ENCODE assay signal across 1 cellular context in the genomic region with DNA sequence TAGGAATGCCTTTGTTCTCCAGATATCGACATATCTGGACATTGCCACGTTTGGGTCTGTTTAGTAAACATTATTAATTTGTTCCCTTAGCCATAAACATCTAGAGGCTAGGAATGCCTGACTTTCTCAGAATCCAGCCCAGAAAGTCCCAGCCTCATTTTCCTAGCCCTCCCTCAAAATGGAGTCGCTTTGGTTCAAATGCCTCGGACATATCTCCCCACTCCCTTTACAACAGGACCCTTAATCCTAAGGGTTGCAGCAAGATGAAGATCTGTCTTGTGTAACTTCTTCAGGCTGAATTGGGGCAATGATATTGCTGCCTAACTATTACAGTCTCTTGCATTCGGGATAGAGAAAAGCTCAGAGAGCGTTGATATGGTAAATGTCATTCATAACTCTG.
TF ChIP-seq lines count a peak whose summit lies in the region.

No MANE protein-coding gene starts in this region.

TF ChIP-seq in K562, 482 proteins besides CTCF, POLR2A, EP300 and RAD21 (continued from another document and continues in another):
- TF ChIP-seq HOXB6 (CRISPR knock-in tag; IDR thresholded peaks at IDR 0.05; ENCODE audit: borderline replicate concordance) (0 out of 2 replicates have a peak, but pooled peaks have one; percentile 18), CCNT2 (IDR thresholded peaks at IDR 0.05; ENCODE audit: borderline replicate concordance, extremely low read depth, insufficient read length, low read depth, low read length) (no peak), POLR2AphosphoS5 (IDR thresholded peaks at IDR 0.05; ENCODE audit: control insufficient read depth, insufficient read depth, low read depth, low read length) (no peak), TRIM24 (IDR thresholded peaks at IDR 0.05) (no peak), KDM1A (IDR thresholded peaks at IDR 0.05) (no peak), SIN3A (IDR thresholded peaks at IDR 0.05; ENCODE audit: borderline replicate concordance in 2 of 2, control insufficient read depth in 1 of 2, low read depth in 2 of 2, low read length in 2 of 2) (no peak), GABPB2 (CRISPR knock-in tag; conservative IDR thresholded peaks at IDR 0.05) (0 out of 2 replicates have a peak, but pooled peaks have one; percentile 63), SP1 (CRISPR knock-in tag; IDR thresholded peaks at IDR 0.05) (no peak), HEY1 (CRISPR knock-in tag; IDR thresholded peaks at IDR 0.05; ENCODE audit: borderline replicate concordance) (0 out of 2 replicates have a peak, but pooled peaks have one; percentile 36), SIX5 (IDR thresholded peaks at IDR 0.05; ENCODE audit: borderline replicate concordance in 1 of 2, insufficient read depth in 1 of 2, low read depth in 1 of 2, low read length in 2 of 2) (no peak), MCM2 (IDR thresholded peaks at IDR 0.05; ENCODE audit: low read depth) (no peak), RFX5 (IDR thresholded peaks at IDR 0.05; ENCODE audit: low read depth, low read length) (no peak), ZKSCAN8 (CRISPR knock-in tag; IDR thresholded peaks at IDR 0.05) (peak; percentile 89), TGIF2 (CRISPR knock-in tag; IDR thresholded peaks at IDR 0.05) (no peak), MAFK (IDR thresholded peaks at IDR 0.05; ENCODE audit: low read length) (no peak), NR2C2 (CRISPR knock-in tag; IDR thresholded peaks at IDR 0.05) (no peak), NR2C2 (tag; IDR thresholded peaks at IDR 0.05) (peak; percentile 52; the same call in 1 of the 2 replicates), CBX5 (IDR thresholded peaks at IDR 0.05; ENCODE audit: borderline replicate concordance, low read depth) (no peak), XRCC3 (IDR thresholded peaks at IDR 0.05) (no peak), ZNF764 (CRISPR knock-in tag; IDR thresholded peaks at IDR 0.05; ENCODE audit: low read depth) (no peak), PURB (CRISPR knock-in tag; IDR thresholded peaks at IDR 0.05; ENCODE audit: low read depth) (no peak), GABPB1 (CRISPR knock-in tag; IDR thresholded peaks at IDR 0.05) (no peak), HNRNPK (IDR thresholded peaks at IDR 0.05; ENCODE audit: low read depth, low read length, poor library complexity, severe bottlenecking) (no peak), ZNF146 (CRISPR knock-in tag; IDR thresholded peaks at IDR 0.05; ENCODE audit: unreplicated experiment) (no peak), ZNF175 (CRISPR knock-in tag; IDR thresholded peaks at IDR 0.05; ENCODE audit: low read depth) (peak; percentile 99), NELFE (IDR thresholded peaks at IDR 0.05; ENCODE audit: insufficient read depth, insufficient read length) (no peak), NR2C1 (IDR thresholded peaks at IDR 0.05) (no peak), NR2C1 (tag; IDR thresholded peaks at IDR 0.05) (peak; percentile 55; the same call in 1 of the 2 replicates), ZFP36 (IDR thresholded peaks at IDR 0.05; ENCODE audit: low read depth, low read length, partially characterized antibody) (no peak), MAFF (IDR thresholded peaks at IDR 0.05; ENCODE audit: low read length) (no peak), KAT2B (IDR thresholded peaks at IDR 0.05; ENCODE audit: low read depth, low read length) (no peak)
- TF ChIP-seq, protein P1, sequence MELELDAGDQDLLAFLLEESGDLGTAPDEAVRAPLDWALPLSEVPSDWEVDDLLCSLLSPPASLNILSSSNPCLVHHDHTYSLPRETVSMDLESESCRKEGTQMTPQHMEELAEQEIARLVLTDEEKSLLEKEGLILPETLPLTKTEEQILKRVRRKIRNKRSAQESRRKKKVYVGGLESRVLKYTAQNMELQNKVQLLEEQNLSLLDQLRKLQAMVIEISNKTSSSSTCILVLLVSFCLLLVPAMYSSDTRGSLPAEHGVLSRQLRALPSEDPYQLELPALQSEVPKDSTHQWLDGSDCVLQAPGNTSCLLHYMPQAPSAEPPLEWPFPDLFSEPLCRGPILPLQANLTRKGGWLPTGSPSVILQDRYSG (tag; conservative IDR thresholded peaks at IDR 0.05; ENCODE audit: low read depth) = peak; percentile 89
- TF ChIP-seq, protein P2, sequence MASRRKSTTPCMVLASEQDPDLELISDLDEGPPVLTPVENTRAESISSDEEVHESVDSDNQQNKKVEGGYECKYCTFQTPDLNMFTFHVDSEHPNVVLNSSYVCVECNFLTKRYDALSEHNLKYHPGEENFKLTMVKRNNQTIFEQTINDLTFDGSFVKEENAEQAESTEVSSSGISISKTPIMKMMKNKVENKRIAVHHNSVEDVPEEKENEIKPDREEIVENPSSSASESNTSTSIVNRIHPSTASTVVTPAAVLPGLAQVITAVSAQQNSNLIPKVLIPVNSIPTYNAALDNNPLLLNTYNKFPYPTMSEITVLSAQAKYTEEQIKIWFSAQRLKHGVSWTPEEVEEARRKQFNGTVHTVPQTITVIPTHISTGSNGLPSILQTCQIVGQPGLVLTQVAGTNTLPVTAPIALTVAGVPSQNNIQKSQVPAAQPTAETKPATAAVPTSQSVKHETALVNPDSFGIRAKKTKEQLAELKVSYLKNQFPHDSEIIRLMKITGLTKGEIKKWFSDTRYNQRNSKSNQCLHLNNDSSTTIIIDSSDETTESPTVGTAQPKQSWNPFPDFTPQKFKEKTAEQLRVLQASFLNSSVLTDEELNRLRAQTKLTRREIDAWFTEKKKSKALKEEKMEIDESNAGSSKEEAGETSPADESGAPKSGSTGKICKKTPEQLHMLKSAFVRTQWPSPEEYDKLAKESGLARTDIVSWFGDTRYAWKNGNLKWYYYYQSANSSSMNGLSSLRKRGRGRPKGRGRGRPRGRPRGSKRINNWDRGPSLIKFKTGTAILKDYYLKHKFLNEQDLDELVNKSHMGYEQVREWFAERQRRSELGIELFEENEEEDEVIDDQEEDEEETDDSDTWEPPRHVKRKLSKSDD (conservative IDR thresholded peaks at IDR 0.05; ENCODE audit: low read length) = no peak
- TF ChIP-seq, protein P3, sequence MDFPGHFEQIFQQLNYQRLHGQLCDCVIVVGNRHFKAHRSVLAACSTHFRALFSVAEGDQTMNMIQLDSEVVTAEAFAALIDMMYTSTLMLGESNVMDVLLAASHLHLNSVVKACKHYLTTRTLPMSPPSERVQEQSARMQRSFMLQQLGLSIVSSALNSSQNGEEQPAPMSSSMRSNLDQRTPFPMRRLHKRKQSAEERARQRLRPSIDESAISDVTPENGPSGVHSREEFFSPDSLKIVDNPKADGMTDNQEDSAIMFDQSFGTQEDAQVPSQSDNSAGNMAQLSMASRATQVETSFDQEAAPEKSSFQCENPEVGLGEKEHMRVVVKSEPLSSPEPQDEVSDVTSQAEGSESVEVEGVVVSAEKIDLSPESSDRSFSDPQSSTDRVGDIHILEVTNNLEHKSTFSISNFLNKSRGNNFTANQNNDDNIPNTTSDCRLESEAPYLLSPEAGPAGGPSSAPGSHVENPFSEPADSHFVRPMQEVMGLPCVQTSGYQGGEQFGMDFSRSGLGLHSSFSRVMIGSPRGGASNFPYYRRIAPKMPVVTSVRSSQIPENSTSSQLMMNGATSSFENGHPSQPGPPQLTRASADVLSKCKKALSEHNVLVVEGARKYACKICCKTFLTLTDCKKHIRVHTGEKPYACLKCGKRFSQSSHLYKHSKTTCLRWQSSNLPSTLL (IDR thresholded peaks at IDR 0.05) = no peak
- TF ChIP-seq, protein P4, sequence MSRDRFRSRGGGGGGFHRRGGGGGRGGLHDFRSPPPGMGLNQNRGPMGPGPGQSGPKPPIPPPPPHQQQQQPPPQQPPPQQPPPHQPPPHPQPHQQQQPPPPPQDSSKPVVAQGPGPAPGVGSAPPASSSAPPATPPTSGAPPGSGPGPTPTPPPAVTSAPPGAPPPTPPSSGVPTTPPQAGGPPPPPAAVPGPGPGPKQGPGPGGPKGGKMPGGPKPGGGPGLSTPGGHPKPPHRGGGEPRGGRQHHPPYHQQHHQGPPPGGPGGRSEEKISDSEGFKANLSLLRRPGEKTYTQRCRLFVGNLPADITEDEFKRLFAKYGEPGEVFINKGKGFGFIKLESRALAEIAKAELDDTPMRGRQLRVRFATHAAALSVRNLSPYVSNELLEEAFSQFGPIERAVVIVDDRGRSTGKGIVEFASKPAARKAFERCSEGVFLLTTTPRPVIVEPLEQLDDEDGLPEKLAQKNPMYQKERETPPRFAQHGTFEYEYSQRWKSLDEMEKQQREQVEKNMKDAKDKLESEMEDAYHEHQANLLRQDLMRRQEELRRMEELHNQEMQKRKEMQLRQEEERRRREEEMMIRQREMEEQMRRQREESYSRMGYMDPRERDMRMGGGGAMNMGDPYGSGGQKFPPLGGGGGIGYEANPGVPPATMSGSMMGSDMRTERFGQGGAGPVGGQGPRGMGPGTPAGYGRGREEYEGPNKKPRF (IDR thresholded peaks at IDR 0.05; ENCODE audit: low read depth, low read length) = no peak
- TF ChIP-seq, protein P5, sequence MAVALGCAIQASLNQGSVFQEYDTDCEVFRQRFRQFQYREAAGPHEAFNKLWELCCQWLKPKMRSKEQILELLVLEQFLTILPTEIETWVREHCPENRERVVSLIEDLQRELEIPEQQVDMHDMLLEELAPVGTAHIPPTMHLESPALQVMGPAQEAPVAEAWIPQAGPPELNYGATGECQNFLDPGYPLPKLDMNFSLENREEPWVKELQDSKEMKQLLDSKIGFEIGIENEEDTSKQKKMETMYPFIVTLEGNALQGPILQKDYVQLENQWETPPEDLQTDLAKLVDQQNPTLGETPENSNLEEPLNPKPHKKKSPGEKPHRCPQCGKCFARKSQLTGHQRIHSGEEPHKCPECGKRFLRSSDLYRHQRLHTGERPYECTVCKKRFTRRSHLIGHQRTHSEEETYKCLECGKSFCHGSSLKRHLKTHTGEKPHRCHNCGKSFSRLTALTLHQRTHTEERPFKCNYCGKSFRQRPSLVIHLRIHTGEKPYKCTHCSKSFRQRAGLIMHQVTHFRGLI (CRISPR knock-in tag; IDR thresholded peaks at IDR 0.05) = peak; percentile 94
- TF ChIP-seq, protein P6, sequence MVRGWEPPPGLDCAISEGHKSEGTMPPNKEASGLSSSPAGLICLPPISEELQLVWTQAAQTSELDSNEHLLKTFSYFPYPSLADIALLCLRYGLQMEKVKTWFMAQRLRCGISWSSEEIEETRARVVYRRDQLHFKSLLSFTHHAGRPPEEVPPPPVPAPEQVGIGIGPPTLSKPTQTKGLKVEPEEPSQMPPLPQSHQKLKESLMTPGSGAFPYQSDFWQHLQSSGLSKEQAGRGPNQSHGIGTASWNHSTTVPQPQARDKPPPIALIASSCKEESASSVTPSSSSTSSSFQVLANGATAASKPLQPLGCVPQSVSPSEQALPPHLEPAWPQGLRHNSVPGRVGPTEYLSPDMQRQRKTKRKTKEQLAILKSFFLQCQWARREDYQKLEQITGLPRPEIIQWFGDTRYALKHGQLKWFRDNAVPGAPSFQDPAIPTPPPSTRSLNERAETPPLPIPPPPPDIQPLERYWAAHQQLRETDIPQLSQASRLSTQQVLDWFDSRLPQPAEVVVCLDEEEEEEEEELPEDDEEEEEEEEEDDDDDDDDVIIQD (CRISPR knock-in tag; IDR thresholded peaks at IDR 0.05) = peak; percentile 87; the same call in 1 of the 2 replicates
- TF ChIP-seq, protein P7, sequence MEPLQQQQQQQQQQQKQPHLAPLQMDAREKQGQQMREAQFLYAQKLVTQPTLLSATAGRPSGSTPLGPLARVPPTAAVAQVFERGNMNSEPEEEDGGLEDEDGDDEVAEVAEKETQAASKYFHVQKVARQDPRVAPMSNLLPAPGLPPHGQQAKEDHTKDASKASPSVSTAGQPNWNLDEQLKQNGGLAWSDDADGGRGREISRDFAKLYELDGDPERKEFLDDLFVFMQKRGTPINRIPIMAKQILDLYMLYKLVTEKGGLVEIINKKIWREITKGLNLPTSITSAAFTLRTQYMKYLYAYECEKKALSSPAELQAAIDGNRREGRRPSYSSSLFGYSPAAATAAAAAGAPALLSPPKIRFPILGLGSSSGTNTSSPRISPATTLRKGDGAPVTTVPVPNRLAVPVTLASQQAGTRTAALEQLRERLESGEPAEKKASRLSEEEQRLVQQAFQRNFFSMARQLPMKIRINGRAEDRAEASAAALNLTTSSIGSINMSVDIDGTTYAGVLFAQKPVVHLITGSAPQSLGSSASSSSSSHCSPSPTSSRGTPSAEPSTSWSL (CRISPR knock-in tag; IDR thresholded peaks at IDR 0.05; ENCODE audit: borderline replicate concordance) = peak; percentile 41; the same call in 1 of the 2 replicates
- TF ChIP-seq, protein P8, sequence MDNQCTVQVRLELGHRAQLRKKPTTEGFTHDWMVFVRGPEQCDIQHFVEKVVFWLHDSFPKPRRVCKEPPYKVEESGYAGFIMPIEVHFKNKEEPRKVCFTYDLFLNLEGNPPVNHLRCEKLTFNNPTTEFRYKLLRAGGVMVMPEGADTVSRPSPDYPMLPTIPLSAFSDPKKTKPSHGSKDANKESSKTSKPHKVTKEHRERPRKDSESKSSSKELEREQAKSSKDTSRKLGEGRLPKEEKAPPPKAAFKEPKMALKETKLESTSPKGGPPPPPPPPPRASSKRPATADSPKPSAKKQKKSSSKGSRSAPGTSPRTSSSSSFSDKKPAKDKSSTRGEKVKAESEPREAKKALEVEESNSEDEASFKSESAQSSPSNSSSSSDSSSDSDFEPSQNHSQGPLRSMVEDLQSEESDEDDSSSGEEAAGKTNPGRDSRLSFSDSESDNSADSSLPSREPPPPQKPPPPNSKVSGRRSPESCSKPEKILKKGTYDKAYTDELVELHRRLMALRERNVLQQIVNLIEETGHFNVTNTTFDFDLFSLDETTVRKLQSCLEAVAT (IDR thresholded peaks at IDR 0.05) = no peak
- TF ChIP-seq, protein P9, sequence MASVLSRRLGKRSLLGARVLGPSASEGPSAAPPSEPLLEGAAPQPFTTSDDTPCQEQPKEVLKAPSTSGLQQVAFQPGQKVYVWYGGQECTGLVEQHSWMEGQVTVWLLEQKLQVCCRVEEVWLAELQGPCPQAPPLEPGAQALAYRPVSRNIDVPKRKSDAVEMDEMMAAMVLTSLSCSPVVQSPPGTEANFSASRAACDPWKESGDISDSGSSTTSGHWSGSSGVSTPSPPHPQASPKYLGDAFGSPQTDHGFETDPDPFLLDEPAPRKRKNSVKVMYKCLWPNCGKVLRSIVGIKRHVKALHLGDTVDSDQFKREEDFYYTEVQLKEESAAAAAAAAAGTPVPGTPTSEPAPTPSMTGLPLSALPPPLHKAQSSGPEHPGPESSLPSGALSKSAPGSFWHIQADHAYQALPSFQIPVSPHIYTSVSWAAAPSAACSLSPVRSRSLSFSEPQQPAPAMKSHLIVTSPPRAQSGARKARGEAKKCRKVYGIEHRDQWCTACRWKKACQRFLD (CRISPR knock-in tag; IDR thresholded peaks at IDR 0.05) = peak; percentile 96; the same call in 1 of the 2 replicates
- TF ChIP-seq, protein P10, sequence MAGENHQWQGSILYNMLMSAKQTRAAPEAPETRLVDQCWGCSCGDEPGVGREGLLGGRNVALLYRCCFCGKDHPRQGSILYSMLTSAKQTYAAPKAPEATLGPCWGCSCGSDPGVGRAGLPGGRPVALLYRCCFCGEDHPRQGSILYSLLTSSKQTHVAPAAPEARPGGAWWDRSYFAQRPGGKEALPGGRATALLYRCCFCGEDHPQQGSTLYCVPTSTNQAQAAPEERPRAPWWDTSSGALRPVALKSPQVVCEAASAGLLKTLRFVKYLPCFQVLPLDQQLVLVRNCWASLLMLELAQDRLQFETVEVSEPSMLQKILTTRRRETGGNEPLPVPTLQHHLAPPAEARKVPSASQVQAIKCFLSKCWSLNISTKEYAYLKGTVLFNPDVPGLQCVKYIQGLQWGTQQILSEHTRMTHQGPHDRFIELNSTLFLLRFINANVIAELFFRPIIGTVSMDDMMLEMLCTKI (IDR thresholded peaks at IDR 0.05; ENCODE audit: partially characterized antibody) = no peak
- TF ChIP-seq, protein P11, sequence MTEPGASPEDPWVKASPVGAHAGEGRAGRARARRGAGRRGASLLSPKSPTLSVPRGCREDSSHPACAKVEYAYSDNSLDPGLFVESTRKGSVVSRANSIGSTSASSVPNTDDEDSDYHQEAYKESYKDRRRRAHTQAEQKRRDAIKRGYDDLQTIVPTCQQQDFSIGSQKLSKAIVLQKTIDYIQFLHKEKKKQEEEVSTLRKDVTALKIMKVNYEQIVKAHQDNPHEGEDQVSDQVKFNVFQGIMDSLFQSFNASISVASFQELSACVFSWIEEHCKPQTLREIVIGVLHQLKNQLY (CRISPR knock-in tag; conservative IDR thresholded peaks at IDR 0.05) = no peak
